14 cellular contexts compared by ENCODE assay signal in the genomic region with DNA sequence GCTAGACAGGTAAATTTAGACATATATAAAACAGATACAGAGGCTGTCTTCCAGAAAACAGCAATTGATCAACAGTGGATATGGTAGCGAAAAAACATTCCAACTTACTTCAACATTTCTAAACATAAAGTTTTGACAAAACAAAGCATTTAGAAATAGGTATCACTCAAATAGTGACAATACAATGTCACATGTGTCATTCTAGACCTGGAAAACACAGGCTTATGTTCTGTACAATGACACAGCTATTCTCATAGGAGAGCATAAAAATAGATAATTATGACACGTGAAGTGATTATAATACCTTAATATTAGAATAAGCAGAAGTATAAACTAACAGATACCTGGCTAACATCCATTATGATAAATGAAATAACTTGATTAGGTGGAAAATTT. TPM values are rescaled to one million over a fixed set of nuclear protein-coding genes. Genes with fewer than 3 reads are reported as not detected.
"Had no signal": no experiment of that assay in that cellular context is flagged by ENCODE, and none has a peak within 500 bp of the region (broad histone marks: within the 10 kb centered on the region; RNA-seq: fewer than 3 reads in every experiment).

No MANE protein-coding gene starts in this region.

- H3K27me3 ChIP-seq: esophagus squamous epithelium had no signal

- H3K9me3 Mint-ChIP-seq: activated CD4-positive, alpha-beta memory T cell treated with anti-CD3 and anti-CD28 coated beads, Interleukin-2, amount 10 ng/mL, durations not matched to agents 7 days and 5 days; activated naive CD4-positive, alpha-beta T cell treated with anti-CD3 and anti-CD28 coated beads, Interleukin-2, amount 50 U/mL, for 72 hours; nephron progenitor cell had no signal

- H3K4me3 Mint-ChIP-seq: activated CD4-positive, alpha-beta memory T cell treated with anti-CD3 and anti-CD28 coated beads, Interleukin-2, amount 10 ng/mL, durations not matched to agents 7 days and 5 days; activated CD4-positive, alpha-beta T cell treated with anti-CD3 and anti-CD28 coated beads for 36 hours; nephron progenitor cell had no signal

- H3K27ac Mint-ChIP-seq: activated CD4-positive, alpha-beta memory T cell treated with anti-CD3 and anti-CD28 coated beads, Interleukin-2, amount 10 ng/mL, durations not matched to agents 7 days and 5 days; activated CD4-positive, alpha-beta T cell treated with anti-CD3 and anti-CD28 coated beads for 36 hours; activated naive CD4-positive, alpha-beta T cell treated with anti-CD3 and anti-CD28 coated beads, Interleukin-2, amount 50 U/mL, for 72 hours; nephron progenitor cell had no signal

- H3K36me3 ChIP-seq: thoracic aorta, WERI-Rb-1 had no signal

- H3K4me3 ChIP-seq: esophagus squamous epithelium, thoracic aorta had no signal

- H3K27ac ChIP-seq: esophagus squamous epithelium, thoracic aorta, WERI-Rb-1 had no signal

- H3K36me3 Mint-ChIP-seq: activated naive CD4-positive, alpha-beta T cell treated with anti-CD3 and anti-CD28 coated beads, Interleukin-2, amount 50 U/mL, for 72 hours had no signal

- ATAC-seq: activated CD4-positive, alpha-beta T cell treated with anti-CD3 and anti-CD28 coated beads for 36 hours; activated naive CD4-positive, alpha-beta T cell treated with anti-CD3 and anti-CD28 coated beads, Interleukin-2, amount 50 U/mL, for 72 hours; sciatic nerve had no signal

- H3K9me3 ChIP-seq: esophagus squamous epithelium, thoracic aorta had no signal

- FAIRE-seq: colon had no signal

- H3K27me3 Mint-ChIP-seq: activated CD4-positive, alpha-beta memory T cell treated with anti-CD3 and anti-CD28 coated beads, Interleukin-2, amount 10 ng/mL, durations not matched to agents 7 days and 5 days; activated CD4-positive, alpha-beta T cell treated with anti-CD3 and anti-CD28 coated beads for 36 hours had no signal

- DNase-seq: activated CD4-positive, alpha-beta memory T cell treated with anti-CD3 and anti-CD28 coated beads, Interleukin-2, amount 10 ng/mL, durations not matched to agents 7 days and 5 days; activated CD4-positive, alpha-beta T cell treated with anti-CD3 and anti-CD28 coated beads for 36 hours; activated effector memory CD4-positive, alpha-beta T cell treated with anti-CD3 and anti-CD28 coated beads, Interleukin-2, amount 50 U/mL, for 16 hours; activated T-cell treated with anti-CD3 and anti-CD28 coated beads, Interleukin-2, amount 50 U/mL, for 48 hours; esophagus squamous epithelium; kidney glomerular epithelial cell; nephron progenitor cell; stimulated activated CD4-positive, alpha-beta T cell treated with anti-CD3 and anti-CD28 coated beads, Interleukin-1b, Interleukin-23, amount 100 ng/mL, for 48 hours; WERI-Rb-1 had no signal

RNA-seq across cellular contexts. Expression of a gene that starts 14.5 kb away (rescaled TPM):
- total RNA-seq: esophagus squamous epithelium, pulmonary artery endothelial cell had no signal
